In the genomic region with DNA sequence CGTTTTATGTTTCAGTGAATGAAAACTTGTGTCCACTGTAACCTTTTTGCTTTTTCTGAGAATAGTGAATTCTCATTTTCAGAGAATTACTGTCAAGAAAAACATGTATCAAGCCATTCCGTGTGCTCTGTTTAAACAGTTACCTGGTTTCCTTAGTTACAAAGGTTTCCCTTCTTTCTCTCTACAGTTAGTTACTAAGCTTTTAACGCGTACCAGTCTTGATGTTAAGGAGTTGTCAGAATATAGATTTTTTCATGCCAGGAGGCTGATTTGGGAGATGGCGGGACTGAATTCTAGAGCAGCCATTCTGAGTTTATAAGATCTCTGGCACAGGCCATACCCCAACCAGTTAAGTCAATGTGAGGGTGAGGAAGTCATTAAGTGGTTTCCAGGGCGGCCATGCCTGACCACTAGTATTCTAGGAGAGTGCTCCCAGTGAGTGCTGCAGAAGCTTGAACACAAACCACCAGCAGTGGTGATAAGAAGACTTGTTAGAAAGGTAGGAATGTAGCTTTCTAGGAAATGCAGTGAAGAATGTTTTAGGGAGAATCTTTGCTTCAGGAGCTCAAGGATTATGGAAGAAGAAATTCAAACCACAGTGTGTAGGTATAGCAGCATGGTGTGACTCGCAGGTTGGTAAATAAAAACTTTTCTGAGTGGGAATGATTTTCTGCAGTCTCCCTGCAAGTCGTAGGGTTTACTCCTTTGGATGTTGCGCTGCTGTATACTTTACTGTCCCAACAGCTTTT, we compare ENCODE assay signal across 10 cellular contexts.
DNase-seq lines count a peak whose midpoint lies in the region; ATAC-seq, FAIRE-seq and TF ChIP-seq lines count a peak whose summit lies in the region.
"Had no signal": no experiment of that assay in that cellular context is flagged by ENCODE, and none has a peak within 500 bp of the region (broad histone marks: within the 10 kb centered on the region; RNA-seq: fewer than 3 reads in every experiment).

No MANE protein-coding gene starts in this region.

- CTCF ChIA-PET in H1 (lab: Charles Lee; ENCODE audit: partially characterized antibody) = interaction anchor here (0.6 to 1.8 kb wide), 5 partner anchors 11 to 573 kb away, joined by 3 to 5 read pairs (median 3); no protein-coding TSS in a partner anchor

- no peak overlapping the region for H3K56ac ChIP-seq in H1 (replicated peaks; ENCODE audit: insufficient read length, low read depth, low read length)

- H3K27me3 ChIP-seq in Loucy (ENCODE audit: insufficient read depth, low read length, poor library complexity, severe bottlenecking) = no peaks in the 10 kb centered on the region
- no peaks in the 10 kb centered on the region for H3K27me3 ChIP-seq in H1 (replicated peaks in 1 of 4; ENCODE audit: control insufficient read depth in 3 of 4, extremely low read depth in 1 of 4, insufficient read depth in 3 of 4, low read length in 3 of 4)
- no peaks in the 10 kb centered on the region for H3K27me3 ChIP-seq in thyroid gland

- H4K20me1 ChIP-seq in Loucy (ENCODE audit: insufficient read depth, low read length, poor library complexity, severe bottlenecking) (peaks cover 100% of the 10 kb centered on the region), H1 (replicated peaks in 1 of 2; ENCODE audit: control insufficient read depth in 1 of 2, insufficient read depth in 2 of 2, low read length in 2 of 2) (peaks cover 61 to 70% of the 10 kb centered on the region in 2 experiments)

- H2BK12ac ChIP-seq in H1 (ENCODE audit: low read depth, low read length) = no peak overlapping the region

- H3K27me3 Mint-ChIP-seq in activated T-cell treated with anti-CD3 and anti-CD28 coated beads, Interleukin-2, amount 50 U/mL, for 72 hours (ENCODE audit: low read depth) = no peaks in the 10 kb centered on the region

- POLR2A ChIA-PET in H1 (lab: Charles Lee; ENCODE audit: partially characterized antibody) = interaction anchor here (0.6 to 2.0 kb wide), 4 partner anchors 11 to 65 kb away, joined by 3 to 6 read pairs (median 4); no protein-coding TSS in a partner anchor

- H2AFZ ChIP-seq in Loucy (ENCODE audit: low read length) = no peak overlapping the region
- no peak overlapping the region for H2AFZ ChIP-seq in H1 (ENCODE audit: low read length)

- peaks cover 100% of the 10 kb centered on the region for H3K79me2 ChIP-seq in Loucy (ENCODE audit: insufficient read depth, low read length)
- H3K79me2 ChIP-seq in H1 (ENCODE audit: control insufficient read depth in 1 of 2, insufficient read depth in 2 of 2, low read length in 2 of 2) = peaks cover 86 to 100% of the 10 kb centered on the region in 2 experiments

- peak overlapping the region; percentile 30 for H3K4me2 ChIP-seq in Loucy (ENCODE audit: low read depth, low read length, poor library complexity, severe bottlenecking)
- H3K4me2 ChIP-seq in H1 (ENCODE audit: insufficient read depth in 1 of 2, low read depth in 2 of 2, low read length in 2 of 2) = no peak overlapping the region; a peak in 1 of 4 replicates

- H4K91ac ChIP-seq in H1 (replicated peaks; ENCODE audit: insufficient read length, low read length) = no peak overlapping the region

- H3K4ac ChIP-seq in H1 (replicated peaks; ENCODE audit: insufficient read length, low read depth, low read length) = no peak overlapping the region

- H3K9me2 ChIP-seq in Loucy (replicated peaks; ENCODE audit: low read depth, low read length) = no peaks in the 10 kb centered on the region

- H2BK120ac ChIP-seq in H1 (replicated peaks; ENCODE audit: low read depth, low read length) = no peak overlapping the region

- peaks cover 4 to 8% of the 10 kb centered on the region in 2 donors for H3K36me3 Mint-ChIP-seq in activated T-cell treated with anti-CD3 and anti-CD28 coated beads, Interleukin-2, amount 50 U/mL, for 72 hours (ENCODE audit: insufficient read depth in 2 of 2)

- peaks cover 22% of the 10 kb centered on the region for H3K79me1 ChIP-seq in H1 (ENCODE audit: low read depth, low read length)

- H2BK15ac ChIP-seq in H1 (ENCODE audit: low read length) = no peak overlapping the region

- H3K36me3 ChIP-seq in Loucy (ENCODE audit: insufficient read depth, low read length) (peaks cover 50% of the 10 kb centered on the region), H1 (ENCODE audit: control insufficient read depth in 2 of 4, insufficient read depth in 4 of 4, low read length in 3 of 4) (peaks cover 0 to 3% (median 0%) of the 10 kb centered on the region in 4 experiments; a peak in 2 of 8 replicates), thyroid gland (no peaks in the 10 kb centered on the region), mucosa of descending colon (ENCODE audit: low read depth) (no peaks in the 10 kb centered on the region)

- no peak for TF ChIP-seq CTCF in Loucy (conservative IDR thresholded peaks at IDR 0.05; ENCODE audit: low read length)
- no peak for TF ChIP-seq CTCF in H1 (IDR thresholded peaks at IDR 0.05; ENCODE audit: control extremely low read depth in 1 of 3, insufficient read depth in 1 of 3, low read depth in 1 of 3, low read length in 3 of 3)
- no peak for TF ChIP-seq CTCF in thyroid gland (IDR thresholded peaks at IDR 0.05)
- no peak for TF ChIP-seq CTCF in mucosa of descending colon (IDR thresholded peaks at IDR 0.05)

- H3K23me2 ChIP-seq in H1 (ENCODE audit: low read depth, low read length) = no peaks in the 10 kb centered on the region

- no peak overlapping the region for H4K5ac ChIP-seq in H1 (ENCODE audit: insufficient read length, low read depth, low read length)

- H3F3A ChIP-seq in Loucy (ENCODE audit: low read depth) = peaks cover 2% of the 10 kb centered on the region; the same call in 1 of the 2 replicates

- no peak overlapping the region for H4K8ac ChIP-seq in H1 (ENCODE audit: extremely low read depth, insufficient read depth, low read length)

- TF ChIP-seq RAD21 in H1 (IDR thresholded peaks at IDR 0.05 in 1 of 2, conservative IDR thresholded peaks at IDR 0.05 in 1 of 2; ENCODE audit: low read depth in 2 of 2, low read length in 2 of 2) = no peak

- H3K4me3 ChIP-seq in Loucy (ENCODE audit: low read length, poor library complexity, severe bottlenecking) (no peak overlapping the region), H1 (ENCODE audit: extremely low read depth in 1 of 4, insufficient read depth in 2 of 4, low read depth in 3 of 4, low read length in 4 of 4) (no peak overlapping the region), thyroid gland (replicated peaks in 1 of 3) (no peak overlapping the region), mucosa of descending colon (no peak overlapping the region)

- WGBS in H1 (ENCODE audit: extremely low coverage in 1 of 2, insufficient coverage in 1 of 2, insufficient read length in 1 of 2, insufficient replicate concordance in 2 of 2, low coverage in 1 of 2, low lambda C conversion rate in 2 of 2, missing lambda C conversion rate in 1 of 2), 2 experiments = 87% methylated on average over 9 of the region's 9 CpGs; no CpG with 5 or more reads in 1 of the 2 experiments
- 58 to 64% methylated on average over 9 of the region's 9 CpGs for WGBS in thyroid gland, 2 donors

- no peak for TF ChIP-seq EP300 in H1 (IDR thresholded peaks at IDR 0.05; ENCODE audit: borderline replicate concordance in 1 of 2, low read depth in 2 of 2, low read length in 2 of 2)

- 0 out of 3 replicates have a peak, but pooled peaks of 1 of the 2 experiments have one; percentile 24 for TF ChIP-seq POLR2A in H1 (IDR thresholded peaks at IDR 0.05; ENCODE audit: control extremely low read depth in 1 of 2, low read depth in 2 of 2, low read length in 2 of 2)
- no peak for TF ChIP-seq POLR2A in thyroid gland (IDR thresholded peaks at IDR 0.05)

- no peak for DNase-seq in activated T-cell treated with anti-CD3 and anti-CD28 coated beads, Interleukin-2, amount 50 U/mL, for 72 hours
- no peak for DNase-seq in activated T-cell treated with anti-CD3 and anti-CD28 coated beads, Interleukin-2, amount 50 U/mL, for 48 hours
- DNase-seq in H1 (ENCODE audit: low read depth in 1 of 2, low spot score in 2 of 2) (no peak), thyroid gland (peak; percentile 64 to 67), RKO (ENCODE audit: low spot score) (no peak), Ammon's horn (ENCODE audit: low spot score) (no peak), mucosa of descending colon (no peak)
- DNase-seq: GOT3, NCI-H524 treated with DMSO at 0.1 percent for 48 hours had no signal

- H3K9me3 ChIP-seq in Loucy (ENCODE audit: insufficient read depth, low read depth, low read length) = no peaks in the 10 kb centered on the region
- no peaks in the 10 kb centered on the region for H3K9me3 ChIP-seq in H1 (ENCODE audit: insufficient read depth in 2 of 2, low read depth in 1 of 2, low read length in 1 of 2)
- no peaks in the 10 kb centered on the region for H3K9me3 ChIP-seq in thyroid gland
- H3K9me3 ChIP-seq in mucosa of descending colon = no peaks in the 10 kb centered on the region

- H3K18ac ChIP-seq in H1 (ENCODE audit: extremely low read depth, low read length) = no peak overlapping the region

- H3K27ac ChIP-seq in H1 (ENCODE audit: low read depth, low read length) = no peak overlapping the region
- H3K27ac ChIP-seq in thyroid gland = no peak overlapping the region

- no peaks in the 10 kb centered on the region for H3K9me3 Mint-ChIP-seq in activated T-cell treated with anti-CD3 and anti-CD28 coated beads, Interleukin-2, amount 50 U/mL, for 72 hours

- intact Hi-C loops in thyroid gland (cut with DNase I) = no loop called here
- intact Hi-C loops in mucosa of descending colon (cut with DNase I, micrococcal nuclease) = no loop called here

- H3K4me3 Mint-ChIP-seq in activated T-cell treated with anti-CD3 and anti-CD28 coated beads, Interleukin-2, amount 50 U/mL, for 72 hours = peak overlapping the region; percentile 1 to 36

- peaks cover 48% of the 10 kb centered on the region for H3K4me1 ChIP-seq in Loucy (ENCODE audit: insufficient read depth, low read length, poor library complexity, severe bottlenecking)
- H3K4me1 ChIP-seq in H1 (replicated peaks in 1 of 4; ENCODE audit: control insufficient read depth in 3 of 4, insufficient read depth in 4 of 4, low read length in 3 of 4) = peaks cover 18 to 51% (median 37%) of the 10 kb centered on the region in 4 experiments
- peaks cover under 1 to 17% of the 10 kb centered on the region in 2 donors for H3K4me1 ChIP-seq in thyroid gland
- H3K4me1 ChIP-seq in mucosa of descending colon (ENCODE audit: low read depth) = peaks cover 7% of the 10 kb centered on the region

- no peak overlapping the region for H3K27ac Mint-ChIP-seq in activated T-cell treated with anti-CD3 and anti-CD28 coated beads, Interleukin-2, amount 50 U/mL, for 72 hours

- no peak overlapping the region for H2AK5ac ChIP-seq in H1 (ENCODE audit: low read depth, low read length)

- H2BK5ac ChIP-seq in H1 (ENCODE audit: low read depth, low read length) = no peak overlapping the region

- H3K23ac ChIP-seq in H1 (ENCODE audit: insufficient read length) = no peak overlapping the region

- H3K14ac ChIP-seq in H1 (ENCODE audit: insufficient read length) = no peak overlapping the region

- no peak overlapping the region for H3K9ac ChIP-seq in Loucy (ENCODE audit: low read depth, low read length, poor library complexity, severe bottlenecking)
- peak overlapping the region in 1 of 4 experiments; percentile 13; a peak in 1 of 7 replicates for H3K9ac ChIP-seq in H1 (replicated peaks in 1 of 4; ENCODE audit: extremely low read depth in 1 of 4, low read depth in 3 of 4, low read length in 3 of 4)

- H2BK20ac ChIP-seq in H1 (ENCODE audit: low read length) = no peak overlapping the region

- no peak for ATAC-seq in activated T-cell treated with anti-CD3 and anti-CD28 coated beads, Interleukin-2, amount 50 U/mL, for 72 hours (replicated peaks in 1 of 2)
- ATAC-seq in mucosa of descending colon = no peak

- FAIRE-seq in H1 (lab: Jason Lieb, UNC) = no peak

- peaks cover 54% of the 10 kb centered on the region for H3K4me1 Mint-ChIP-seq in activated T-cell treated with anti-CD3 and anti-CD28 coated beads, Interleukin-2, amount 50 U/mL, for 72 hours (ENCODE audit: low read depth)

Comparison
In these comparisons a context has a peak if more than half of its experiments do, and no peak if none do; other contexts are left out.
1. DNase-seq: peak in thyroid gland (2 of 2); none in activated T-cell treated with anti-CD3 and anti-CD28 coated beads, Interleukin-2, amount 50 U/mL, for 72 hours (0 of 2), activated T-cell treated with anti-CD3 and anti-CD28 coated beads, Interleukin-2, amount 50 U/mL, for 48 hours (0 of 2), H1 (0 of 2), RKO (single experiment), Ammon's horn (single experiment) and mucosa of descending colon (0 of 3).